8 cellular contexts compared by ENCODE assay signal in genomic region chr2:6773007-6773693, GRCh38.
A peak's percentile ranks its signal among the peaks of the same experiment; 100 is the strongest.
DNase-seq lines count a peak whose midpoint lies in the region; ATAC-seq and TF ChIP-seq lines count a peak whose summit lies in the region.

No MANE protein-coding gene starts in this region.

- CTCF ChIA-PET in SK-N-SH (lab: Yijun Ruan, JAX): interaction anchor here (0.5 to 3.6 kb wide), 64 partner anchors 9 to 1793 kb away, joined by 3 to 39 read pairs (median 4); partner anchors contain the start of genes CMPK2 and SOX11

- H3K9me3 ChIP-seq in SK-N-SH: no peaks in the 10 kb centered on the region; the same call in 1 of the 2 replicates
- H3K9me3 ChIP-seq in sigmoid colon: no peaks in the 10 kb centered on the region

- TF ChIP-seq RAD21 in SK-N-SH (IDR thresholded peaks at IDR 0.05; ENCODE audit: low read length): peak; percentile 98

- H3K27ac ChIP-seq in SK-N-SH (ENCODE audit: low read depth in 2 of 2, low read length in 1 of 2) (no peak overlapping the region), sigmoid colon (no peak overlapping the region)

- ATAC-seq in left ventricle myocardium superior: peak; percentile 90

- no peak for TF ChIP-seq EP300 in SK-N-SH (IDR thresholded peaks at IDR 0.05; ENCODE audit: borderline replicate concordance in 1 of 2, low read depth in 1 of 2, low read length in 1 of 2)
- no peak for TF ChIP-seq EP300 in sigmoid colon (IDR thresholded peaks at IDR 0.05)

- DNase-seq in GM12865 (ENCODE audit: low read depth) (peak; percentile 63), H7 (peak; percentile 93), SK-N-SH (peak; percentile 91), left ventricle myocardium superior (peak; percentile 72), sigmoid colon (peak; percentile 71), GOT3 (lab: John Stamatoyannopoulos, UW) (no peak)
- DNase-seq in activated naive CD4-positive, alpha-beta T cell treated with anti-CD3 and anti-CD28 coated beads, Interleukin-2, amount 50 U/mL, for 16 hours: peak; percentile 76

- H3K36me3 ChIP-seq in H7 (replicated peaks; ENCODE audit: control insufficient read depth, insufficient read depth, low read length) (no peaks in the 10 kb centered on the region), SK-N-SH (replicated peaks in 1 of 2; ENCODE audit: control insufficient read depth in 1 of 2, insufficient read depth in 2 of 2, low read length in 1 of 2) (no peaks in the 10 kb centered on the region), sigmoid colon (no peaks in the 10 kb centered on the region)

- TF ChIP-seq CTCF in GM12865 (IDR thresholded peaks at IDR 0.05; ENCODE audit: insufficient read depth, low read depth, low read length, missing control alignments) (peak; percentile 95), LNCAP (IDR thresholded peaks at IDR 0.05) (peak; percentile 88), SK-N-SH (IDR thresholded peaks at IDR 0.05) (peak; percentile 100), sigmoid colon (IDR thresholded peaks at IDR 0.05) (peak; percentile 33 to 91 (median 75))

- H3K9me2 ChIP-seq in SK-N-SH: no peaks in the 10 kb centered on the region

- H3K9ac ChIP-seq in SK-N-SH: no peak overlapping the region

- peaks cover 0 to 9% of the 10 kb centered on the region in 2 experiments; a peak in 1 of 4 replicates for H3K4me1 ChIP-seq in SK-N-SH (ENCODE audit: control insufficient read depth in 1 of 2, insufficient read depth in 2 of 2, low read depth in 1 of 2, low read length in 1 of 2)
- H3K4me1 ChIP-seq in sigmoid colon: peaks cover 0 to 7% (median 2%) of the 10 kb centered on the region in 4 donors

- no peak for TF ChIP-seq POLR2A in sigmoid colon (IDR thresholded peaks at IDR 0.05)

- no peak overlapping the region for H3K4me3 ChIP-seq in GM12865 (ENCODE audit: low read depth, low read length)
- peak overlapping the region; percentile 12; the same call in 1 of the 2 replicates for H3K4me3 ChIP-seq in H7 (ENCODE audit: insufficient read depth, low read depth, low read length)
- H3K4me3 ChIP-seq in SK-N-SH (ENCODE audit: low read depth in 2 of 2, low read length in 1 of 2): peak overlapping the region; percentile 27 to 46; a peak in 2 of 4 replicates
- peak overlapping the region in 1 of 4 donors; percentile 10 for H3K4me3 ChIP-seq in sigmoid colon

- no peaks in the 10 kb centered on the region; the same call in 1 of the 2 replicates for H3K27me3 ChIP-seq in H7 (ENCODE audit: control insufficient read depth, insufficient read depth, low read length)
- no peaks in the 10 kb centered on the region for H3K27me3 ChIP-seq in SK-N-SH (ENCODE audit: insufficient read depth)
- H3K27me3 ChIP-seq in sigmoid colon: no peaks in the 10 kb centered on the region

- H3F3A ChIP-seq in SK-N-SH (replicated peaks; ENCODE audit: insufficient read depth): no peaks in the 10 kb centered on the region

- POLR2A ChIA-PET in SK-N-SH (lab: Yijun Ruan, JAX): no interaction called here

- no peaks in the 10 kb centered on the region for H4K20me1 ChIP-seq in SK-N-SH (ENCODE audit: insufficient read depth)

- peak overlapping the region; percentile 68 for H3K4me2 ChIP-seq in SK-N-SH

- 11% methylated on average over 29 of the region's 29 CpGs for WGBS in SK-N-SH (ENCODE audit: low lambda C conversion rate)
- WGBS in sigmoid colon, 2 donors: 7 to 12% methylated on average over 29 of the region's 29 CpGs

- intact Hi-C loops in left ventricle myocardium superior (cut with micrococcal nuclease): loop anchor here (5.0 kb wide), 1 partner anchor 421 kb away; no protein-coding TSS in a partner anchor
- intact Hi-C loops in sigmoid colon (cut with DNase I): loop anchor here (10.0 kb wide), 1 partner anchor 418 kb away; no protein-coding TSS in a partner anchor

- peak overlapping the region; percentile 61 for H2AFZ ChIP-seq in SK-N-SH (ENCODE audit: low read depth)

- no peaks in the 10 kb centered on the region for H3K79me2 ChIP-seq in SK-N-SH (ENCODE audit: insufficient read depth)

TF ChIP-seq in SK-N-SH, 30 proteins besides CTCF, POLR2A, EP300 and RAD21:
- TF ChIP-seq NFIC (IDR thresholded peaks at IDR 0.05; ENCODE audit: borderline replicate concordance) (0 out of 2 replicates have a peak, but pooled peaks have one; percentile 18), SMC3 (IDR thresholded peaks at IDR 0.05; ENCODE audit: low read depth, low read length) (peak; percentile 88), RXRA (IDR thresholded peaks at IDR 0.05; ENCODE audit: borderline replicate concordance, low read depth) (no peak), RCOR1 (IDR thresholded peaks at IDR 0.05; ENCODE audit: low read length) (0 out of 2 replicates have a peak, but pooled peaks have one; percentile 19)
